8 cellular contexts compared by ENCODE assay signal in the genomic region with DNA sequence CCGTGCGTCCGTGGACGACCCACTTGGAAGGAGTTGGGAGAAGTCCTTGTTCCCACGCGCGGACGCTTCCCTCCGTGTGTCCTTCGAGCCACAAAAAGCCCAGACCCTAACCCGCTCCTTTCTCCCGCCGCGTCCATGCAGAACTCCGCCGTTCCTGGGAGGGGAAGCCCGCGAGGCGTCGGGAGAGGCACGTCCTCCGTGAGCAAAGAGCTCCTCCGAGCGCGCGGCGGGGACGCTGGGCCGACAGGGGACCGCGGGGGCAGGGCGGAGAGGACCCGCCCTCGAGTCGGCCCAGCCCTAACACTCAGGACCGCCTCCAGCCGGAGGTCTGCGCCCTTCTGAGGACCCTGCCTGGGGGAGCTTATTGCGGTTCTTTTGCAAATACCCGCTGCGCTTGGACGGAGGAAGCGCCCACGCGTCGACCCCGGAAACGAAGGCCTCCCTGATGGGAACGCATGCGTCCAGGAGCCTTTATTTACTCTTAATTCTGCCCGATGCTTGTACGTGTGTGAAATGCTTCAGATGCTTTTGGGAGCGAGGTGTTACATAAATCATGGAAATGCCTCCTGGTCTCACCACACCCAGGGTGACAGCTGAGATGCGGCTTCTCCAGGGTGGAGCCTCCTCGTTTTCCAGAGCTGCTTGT. TPM values are rescaled to one million over a fixed set of nuclear protein-coding genes. Genes with fewer than 3 reads are reported as not detected.
A peak's percentile ranks its signal among the peaks of the same experiment; 100 is the strongest.
DNase-seq lines count a peak whose midpoint lies in the region; ATAC-seq and TF ChIP-seq lines count a peak whose summit lies in the region.

No MANE protein-coding gene starts in this region.

- H3K27me3 Mint-ChIP-seq in stimulated activated memory B cell treated with anti-CD40 and anti-IgM and Interleukin-4, amounts not matched to agents 10 μg/mL and 1 μg/mL and 100 μg/mL, for 72 hours = peaks cover 50% of the 10 kb centered on the region

- H3K4me3 Mint-ChIP-seq in stimulated activated memory B cell treated with anti-CD40 and anti-IgM and Interleukin-4, amounts not matched to agents 10 μg/mL and 1 μg/mL and 100 μg/mL, for 72 hours = peak overlapping the region; percentile 69

- TF ChIP-seq CTCF in ascending aorta (IDR thresholded peaks at IDR 0.05) (no peak), gastroesophageal sphincter (IDR thresholded peaks at IDR 0.05) (no peak)

- H3K36me3 ChIP-seq in ascending aorta (peaks cover 12 to 29% of the 10 kb centered on the region in 2 donors), gastroesophageal sphincter (peaks cover 0 to 34% of the 10 kb centered on the region in 2 donors)

- no peaks in the 10 kb centered on the region for H3K9me3 ChIP-seq in ascending aorta
- no peaks in the 10 kb centered on the region for H3K9me3 ChIP-seq in gastroesophageal sphincter

- H3K27ac ChIP-seq in ascending aorta (peak overlapping the region in 1 of 2 donors; percentile 11), gastroesophageal sphincter (no peak overlapping the region)

- ATAC-seq in stimulated activated memory B cell treated with anti-CD40 and anti-IgM and Interleukin-4, amounts not matched to agents 10 μg/mL and 1 μg/mL and 100 μg/mL, for 72 hours = no peak
- ATAC-seq in gastroesophageal sphincter (no peak), HG02642 (IDR thresholded peaks at IDR 0.05; ENCODE audit: poor library complexity, unreplicated experiment) (no peak)

- no peak for TF ChIP-seq POLR2A in gastroesophageal sphincter (IDR thresholded peaks at IDR 0.05)

- H3K27ac Mint-ChIP-seq in stimulated activated memory B cell treated with anti-CD40 and anti-IgM and Interleukin-4, amounts not matched to agents 10 μg/mL and 1 μg/mL and 100 μg/mL, for 72 hours = no peak overlapping the region

- 0% methylated on average over 2 of the region's 55 CpGs; no CpG with 5 or more reads in 1 of the 2 donors for WGBS in gastroesophageal sphincter (ENCODE audit: low coverage in 1 of 2), 2 donors

- H3K4me1 Mint-ChIP-seq in stimulated activated memory B cell treated with anti-CD40 and anti-IgM and Interleukin-4, amounts not matched to agents 10 μg/mL and 1 μg/mL and 100 μg/mL, for 72 hours = peaks cover 12% of the 10 kb centered on the region

- H3K4me3 ChIP-seq in ascending aorta (peak overlapping the region; percentile 53 to 63), gastroesophageal sphincter (peak overlapping the region in 1 of 2 donors; percentile 48)

- H3K4me1 ChIP-seq in ascending aorta (peaks cover 0 to 10% of the 10 kb centered on the region in 2 donors), gastroesophageal sphincter (peaks cover 0 to 19% (median 14%) of the 10 kb centered on the region in 3 donors)

- H3K36me3 Mint-ChIP-seq in stimulated activated memory B cell treated with anti-CD40 and anti-IgM and Interleukin-4, amounts not matched to agents 10 μg/mL and 1 μg/mL and 100 μg/mL, for 72 hours = peaks cover 29% of the 10 kb centered on the region

- H3K9me3 Mint-ChIP-seq in stimulated activated memory B cell treated with anti-CD40 and anti-IgM and Interleukin-4, amounts not matched to agents 10 μg/mL and 1 μg/mL and 100 μg/mL, for 72 hours = no peaks in the 10 kb centered on the region

- TF ChIP-seq EP300 in gastroesophageal sphincter (IDR thresholded peaks at IDR 0.05) = no peak

- intact Hi-C loops in ascending aorta (cut with DNase I) = no loop called here

- DNase-seq in activated CD4-positive, alpha-beta T cell treated with anti-CD3 and anti-CD28 coated beads for 48 hours = peak; percentile 15
- DNase-seq in activated CD4-positive, alpha-beta T cell treated with anti-CD3 and anti-CD28 coated beads for 1 hour = no peak
- DNase-seq in NCI-H1930 (lab: John Stamatoyannopoulos, UW) = peak; percentile 22 to 49
- no peak for DNase-seq in ascending aorta (ENCODE audit: low spot score in 2 of 2)
- DNase-seq in iPS-NIHi7 (ENCODE audit: extremely low spot score) = peak; percentile 62

- H3K27me3 ChIP-seq in ascending aorta (no peaks in the 10 kb centered on the region), gastroesophageal sphincter (peaks cover 33% of the 10 kb centered on the region)

RNA-seq across cellular contexts. Expression of gene PRMT2, which starts 32.4 kb away (rescaled TPM):
- total RNA-seq in ascending aorta (23.3 TPM), gastroesophageal sphincter (100 to 1,000 TPM; 128 to 176 (median 174) TPM)

Comparison
In these comparisons a context has a peak if more than half of its experiments do, and no peak if none do; other contexts are left out.
1. DNase-seq: peak in activated CD4-positive, alpha-beta T cell treated with anti-CD3 and anti-CD28 coated beads for 48 hours (single experiment), NCI-H1930 (2 of 2) and iPS-NIHi7 (single experiment); none in activated CD4-positive, alpha-beta T cell treated with anti-CD3 and anti-CD28 coated beads for 1 hour (single experiment) and ascending aorta (0 of 2).